In genomic region chr22:41947181-41948080, GRCh38 we compare ENCODE assay signal across 8 cellular contexts. TPM values are rescaled to one million over a fixed set of nuclear protein-coding genes. Genes with fewer than 3 reads are reported as not detected.
DNase-seq lines count a peak whose midpoint lies in the region; ATAC-seq and TF ChIP-seq lines count a peak whose summit lies in the region.

No MANE protein-coding gene starts in this region.

- peaks cover 5% of the 10 kb centered on the region for H3K79me1 ChIP-seq in mesenchymal stem cell (replicated peaks; ENCODE audit: low read length, poor library complexity, severe bottlenecking)

- H4K91ac ChIP-seq in mesenchymal stem cell (ENCODE audit: low read length): peak overlapping the region; percentile 23

- H3K4me3 ChIP-seq in body of pancreas (peak overlapping the region; percentile 24 to 34), mesenchymal stem cell (ENCODE audit: insufficient read depth in 1 of 2, low read depth in 1 of 2, low read length in 2 of 2) (peak overlapping the region; percentile 87 to 95), vagina (peak overlapping the region; percentile 57 to 73)

- peak overlapping the region; percentile 46 for H2AFZ ChIP-seq in mesenchymal stem cell (ENCODE audit: low read depth, low read length)

- TF ChIP-seq POLR2A in body of pancreas (IDR thresholded peaks at IDR 0.05) (no peak), vagina (IDR thresholded peaks at IDR 0.05) (no peak)

- peak overlapping the region; percentile 58 for H2BK15ac ChIP-seq in mesenchymal stem cell (ENCODE audit: low read depth, poor library complexity, severe bottlenecking)

- H2BK12ac ChIP-seq in mesenchymal stem cell (ENCODE audit: low read length in 2 of 2): no peak overlapping the region

- peak overlapping the region; percentile 80 for H3K9ac ChIP-seq in mesenchymal stem cell (ENCODE audit: low read length)

- H3K4me1 Mint-ChIP-seq in stimulated activated naive CD8-positive, alpha-beta T cell treated with anti-CD3 and anti-CD28 coated beads, Interleukin-15, Interleukin-2, amounts not matched to agents 100 ng/mL and 50 ng/mL, for 24 hours (ENCODE audit: low read depth): peaks cover 54% of the 10 kb centered on the region

- H3K27ac Mint-ChIP-seq in stimulated activated naive CD8-positive, alpha-beta T cell treated with anti-CD3 and anti-CD28 coated beads, Interleukin-15, Interleukin-2, amounts not matched to agents 100 ng/mL and 50 ng/mL, for 24 hours: peak overlapping the region; percentile 89

- ATAC-seq in stimulated activated naive CD8-positive, alpha-beta T cell treated with anti-CD3 and anti-CD28 coated beads, Interleukin-15, Interleukin-2, amounts not matched to agents 100 U/mL and 50 U/mL, for 24 hours: no peak
- no peak for ATAC-seq in body of pancreas

- 42% methylated on average over 31 to 32 of the region's 33 CpGs for WGBS in body of pancreas, 2 donors
- 61% methylated on average over 33 of the region's 33 CpGs for WGBS in mesenchymal stem cell

- intact Hi-C loops in body of pancreas (cut with DNase I) (loop anchor here (10.0 kb wide), 1 partner anchor 243 kb away; no protein-coding TSS in a partner anchor), vagina (cut with DNase I) (loop anchor here (10.0 kb wide), 2 partner anchors 123 to 203 kb away; no protein-coding TSS in a partner anchor)

- no peak for DNase-seq in stimulated activated naive CD8-positive, alpha-beta T cell treated with anti-CD3 and anti-CD28 coated beads, Interleukin-15, Interleukin-2, amounts not matched to agents 100 U/mL and 50 U/mL, for 24 hours
- no peak for DNase-seq in body of pancreas
- DNase-seq in mesenchymal stem cell: no peak
- no peak for DNase-seq in vagina (ENCODE audit: extremely low spot score in 2 of 2)
- DNase-seq in GM19238 (ENCODE audit: insufficient read length, low spot score): no peak
- DNase-seq in NOMO-1 treated with DMSO at 0.1 percent for 48 hours (lab: John Stamatoyannopoulos, UW; ENCODE audit: unreplicated experiment): no peak
- no peak for DNase-seq in activated gamma-delta T cell treated with Interleukin-2 at 50 U/mL for 16 hours

- no peaks in the 10 kb centered on the region for H3K9me3 ChIP-seq in body of pancreas
- no peaks in the 10 kb centered on the region for H3K9me3 ChIP-seq in mesenchymal stem cell (ENCODE audit: control insufficient read depth, low read length)
- H3K9me3 ChIP-seq in vagina: no peaks in the 10 kb centered on the region

- H3K4me1 ChIP-seq in body of pancreas: peaks cover 15% of the 10 kb centered on the region
- peaks cover 20% of the 10 kb centered on the region for H3K4me1 ChIP-seq in mesenchymal stem cell (ENCODE audit: control insufficient read depth, insufficient read depth, low read depth, low read length)
- H3K4me1 ChIP-seq in vagina: peaks cover 12% of the 10 kb centered on the region

- H4K8ac ChIP-seq in mesenchymal stem cell (ENCODE audit: low read length): peak overlapping the region; percentile 54

- H3K23ac ChIP-seq in mesenchymal stem cell (ENCODE audit: low read length in 2 of 2): no peak overlapping the region

- H3K14ac ChIP-seq in mesenchymal stem cell (ENCODE audit: low read length in 2 of 2): no peak overlapping the region

- H3K27me3 ChIP-seq in body of pancreas (no peaks in the 10 kb centered on the region), mesenchymal stem cell (ENCODE audit: control insufficient read depth in 1 of 2, insufficient read depth in 1 of 2, low read length in 2 of 2) (peaks cover 0 to 13% of the 10 kb centered on the region in 2 experiments), vagina (no peaks in the 10 kb centered on the region)

- H3K9me3 Mint-ChIP-seq in stimulated activated naive CD8-positive, alpha-beta T cell treated with anti-CD3 and anti-CD28 coated beads, Interleukin-15, Interleukin-2, amounts not matched to agents 100 ng/mL and 50 ng/mL, for 24 hours: no peaks in the 10 kb centered on the region

- H3K36me3 ChIP-seq in body of pancreas (replicated peaks in 1 of 2; ENCODE audit: insufficient read depth in 1 of 2, low read depth in 2 of 2) (no peaks in the 10 kb centered on the region), mesenchymal stem cell (ENCODE audit: control insufficient read depth in 1 of 2, insufficient read depth in 2 of 2, low read depth in 1 of 2, low read length in 2 of 2) (peaks cover 0 to 4% of the 10 kb centered on the region in 2 experiments), vagina (no peaks in the 10 kb centered on the region)

- H3K4me3 Mint-ChIP-seq in stimulated activated naive CD8-positive, alpha-beta T cell treated with anti-CD3 and anti-CD28 coated beads, Interleukin-15, Interleukin-2, amounts not matched to agents 100 ng/mL and 50 ng/mL, for 24 hours: peak overlapping the region; percentile 95

- H3K36me3 Mint-ChIP-seq in stimulated activated naive CD8-positive, alpha-beta T cell treated with anti-CD3 and anti-CD28 coated beads, Interleukin-15, Interleukin-2, amounts not matched to agents 100 ng/mL and 50 ng/mL, for 24 hours (ENCODE audit: low read depth): peaks cover 34% of the 10 kb centered on the region

- no peak for TF ChIP-seq CTCF in body of pancreas (IDR thresholded peaks at IDR 0.05)
- TF ChIP-seq CTCF in vagina (IDR thresholded peaks at IDR 0.05): no peak

- no peak overlapping the region for H2BK5ac ChIP-seq in mesenchymal stem cell (ENCODE audit: low read depth, low read length, poor library complexity, severe bottlenecking)

- H2BK120ac ChIP-seq in mesenchymal stem cell (ENCODE audit: low read depth, low read length): no peak overlapping the region

- no peak overlapping the region for H3K4ac ChIP-seq in mesenchymal stem cell (ENCODE audit: low read depth in 1 of 2, low read length in 2 of 2)

- H3K27me3 Mint-ChIP-seq in stimulated activated naive CD8-positive, alpha-beta T cell treated with anti-CD3 and anti-CD28 coated beads, Interleukin-15, Interleukin-2, amounts not matched to agents 100 ng/mL and 50 ng/mL, for 24 hours: no peaks in the 10 kb centered on the region

- no peak overlapping the region for H2AK5ac ChIP-seq in mesenchymal stem cell (ENCODE audit: low read length, severe bottlenecking)

- H3K27ac ChIP-seq in body of pancreas (peak overlapping the region in 3 of 4 donors; percentile 45 to 58 (median 51)), mesenchymal stem cell (ENCODE audit: low read length, poor library complexity, severe bottlenecking) (no peak overlapping the region), vagina (peak overlapping the region; percentile 42)

- H3K18ac ChIP-seq in mesenchymal stem cell (ENCODE audit: low read depth in 1 of 2, low read length in 2 of 2): no peak overlapping the region

- peak overlapping the region; percentile 12 for H3K4me2 ChIP-seq in mesenchymal stem cell (ENCODE audit: low read length, poor library complexity, severe bottlenecking)

RNA-seq across cellular contexts. Expression of gene CENPM, which starts 0.5 kb away (rescaled TPM):
- total RNA-seq in body of pancreas (not detected), vagina (not detected)
- polyA plus RNA-seq in mesenchymal stem cell (2013, experiment 1 of 2): 5.6 TPM
- 6.6 TPM for polyA plus RNA-seq in mesenchymal stem cell (2013, experiment 2 of 2)

RNA-seq across cellular contexts. Expression of gene TNFRSF13C, which starts 20.8 kb away (rescaled TPM):
- total RNA-seq in body of pancreas (not detected), vagina (not detected)
- 0.22 TPM for polyA plus RNA-seq in mesenchymal stem cell (2013, experiment 1 of 2)
- polyA plus RNA-seq in mesenchymal stem cell (2013, experiment 2 of 2): 0.18 TPM

RNA-seq across cellular contexts. Expression of gene SEPTIN3, which starts 21.8 kb away (rescaled TPM):
- total RNA-seq in body of pancreas (under 1 TPM in 1 of 2 donors, not detected in 1; 0.52 TPM), vagina (1.5 TPM)
- 0.98 TPM for polyA plus RNA-seq in mesenchymal stem cell (2013, experiment 1 of 2)
- 1.1 TPM for polyA plus RNA-seq in mesenchymal stem cell (2013, experiment 2 of 2)

RNA-seq across cellular contexts. Expression of gene SHISA8, which starts 32.6 kb away (rescaled TPM):
- not detected for total RNA-seq in body of pancreas
- not detected for polyA plus RNA-seq in mesenchymal stem cell (2013, experiment 1 of 2)
- polyA plus RNA-seq in mesenchymal stem cell (2013, experiment 2 of 2): not detected
- not detected for total RNA-seq in vagina

Comparison
In these comparisons a context has a peak if more than half of its experiments do, and no peak if none do; other contexts are left out.
1. H3K4me3 ChIP-seq: peak in every context shown above with its lines; median percentile 91 in mesenchymal stem cell; 65 in vagina; 29 in body of pancreas.